In the genomic region with DNA sequence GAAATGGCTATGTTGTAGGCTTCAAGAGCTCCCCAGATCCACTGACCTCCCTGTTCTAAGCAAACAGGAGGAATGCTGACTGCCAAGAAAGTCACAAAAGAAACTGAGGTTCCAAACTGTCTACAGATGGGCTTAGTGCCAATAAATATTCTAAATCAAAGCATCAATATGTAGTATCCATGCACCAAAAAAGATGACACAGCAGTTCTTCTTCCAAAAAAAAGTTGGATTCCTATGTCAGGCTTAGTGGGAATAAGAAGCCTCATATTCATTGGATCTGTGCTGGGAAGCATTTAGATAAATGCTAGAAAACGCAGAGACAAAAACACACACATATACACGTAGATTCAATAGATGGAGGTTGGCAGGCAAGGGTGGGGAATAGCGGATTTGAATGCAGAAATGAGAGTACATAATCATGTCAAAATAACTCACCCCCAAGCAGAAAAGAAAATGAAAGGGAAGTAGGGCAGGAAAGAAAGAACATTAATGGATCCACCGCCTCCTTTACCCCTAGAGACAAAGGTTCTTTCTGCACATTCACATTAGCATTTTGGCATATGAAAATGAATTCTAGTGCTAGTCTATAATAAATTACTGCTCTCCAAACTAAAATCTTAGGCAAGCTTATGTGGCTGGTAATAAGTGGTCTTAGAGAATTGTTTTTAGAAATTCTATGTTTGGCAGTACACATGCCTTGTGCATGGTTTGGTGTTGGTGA, we compare ENCODE assay signal across 3 cellular contexts.
TF ChIP-seq lines count a peak whose summit lies in the region.

No MANE protein-coding gene starts in this region.

TF ChIP-seq in HepG2, 621 proteins besides CTCF, POLR2A, EP300 and RAD21:
- TF ChIP-seq MAFK (conservative IDR thresholded peaks at IDR 0.05 in 1 of 2, IDR thresholded peaks at IDR 0.05 in 1 of 2; ENCODE audit: low read length in 2 of 2) (peak; percentile 67 to 87; a peak in 3 of 4 replicates), ZNF777 (CRISPR knock-in tag; IDR thresholded peaks at IDR 0.05) (no peak), MAFF (IDR thresholded peaks at IDR 0.05; ENCODE audit: low read depth, low read length) (peak; percentile 80)
TF ChIP-seq in HepG2: peak in this region for 2.

TF ChIP-seq in H1, 55 proteins besides CTCF, POLR2A, EP300 and RAD21:
- peak; percentile 38; the same call in 1 of the 2 replicates for TF ChIP-seq MAFK (IDR thresholded peaks at IDR 0.05; ENCODE audit: low read depth, low read length)
- TF ChIP-seq SP1 (IDR thresholded peaks at IDR 0.05; ENCODE audit: low read depth, low read length) = no peak

TF ChIP-seq in neural cell, 6 proteins besides CTCF, POLR2A, EP300 and RAD21:
- TF ChIP-seq TAF1 (IDR thresholded peaks at IDR 0.05; ENCODE audit: low read depth) = no peak
- no peak for TF ChIP-seq MXI1 (conservative IDR thresholded peaks at IDR 0.05; ENCODE audit: poor library complexity, severe bottlenecking)
- TF ChIP-seq, protein P1, sequence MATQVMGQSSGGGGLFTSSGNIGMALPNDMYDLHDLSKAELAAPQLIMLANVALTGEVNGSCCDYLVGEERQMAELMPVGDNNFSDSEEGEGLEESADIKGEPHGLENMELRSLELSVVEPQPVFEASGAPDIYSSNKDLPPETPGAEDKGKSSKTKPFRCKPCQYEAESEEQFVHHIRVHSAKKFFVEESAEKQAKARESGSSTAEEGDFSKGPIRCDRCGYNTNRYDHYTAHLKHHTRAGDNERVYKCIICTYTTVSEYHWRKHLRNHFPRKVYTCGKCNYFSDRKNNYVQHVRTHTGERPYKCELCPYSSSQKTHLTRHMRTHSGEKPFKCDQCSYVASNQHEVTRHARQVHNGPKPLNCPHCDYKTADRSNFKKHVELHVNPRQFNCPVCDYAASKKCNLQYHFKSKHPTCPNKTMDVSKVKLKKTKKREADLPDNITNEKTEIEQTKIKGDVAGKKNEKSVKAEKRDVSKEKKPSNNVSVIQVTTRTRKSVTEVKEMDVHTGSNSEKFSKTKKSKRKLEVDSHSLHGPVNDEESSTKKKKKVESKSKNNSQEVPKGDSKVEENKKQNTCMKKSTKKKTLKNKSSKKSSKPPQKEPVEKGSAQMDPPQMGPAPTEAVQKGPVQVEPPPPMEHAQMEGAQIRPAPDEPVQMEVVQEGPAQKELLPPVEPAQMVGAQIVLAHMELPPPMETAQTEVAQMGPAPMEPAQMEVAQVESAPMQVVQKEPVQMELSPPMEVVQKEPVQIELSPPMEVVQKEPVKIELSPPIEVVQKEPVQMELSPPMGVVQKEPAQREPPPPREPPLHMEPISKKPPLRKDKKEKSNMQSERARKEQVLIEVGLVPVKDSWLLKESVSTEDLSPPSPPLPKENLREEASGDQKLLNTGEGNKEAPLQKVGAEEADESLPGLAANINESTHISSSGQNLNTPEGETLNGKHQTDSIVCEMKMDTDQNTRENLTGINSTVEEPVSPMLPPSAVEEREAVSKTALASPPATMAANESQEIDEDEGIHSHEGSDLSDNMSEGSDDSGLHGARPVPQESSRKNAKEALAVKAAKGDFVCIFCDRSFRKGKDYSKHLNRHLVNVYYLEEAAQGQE (IDR thresholded peaks at IDR 0.05; ENCODE audit: borderline replicate concordance) = no peak
- TF ChIP-seq POLR2AphosphoS5 (IDR thresholded peaks at IDR 0.05) = no peak
- TF ChIP-seq SMC3 (conservative IDR thresholded peaks at IDR 0.05; ENCODE audit: poor library complexity) = no peak
- TF ChIP-seq EZH2 (IDR thresholded peaks at IDR 0.05; ENCODE audit: borderline replicate concordance, insufficient read depth, low read length, poor library complexity, severe bottlenecking) = no peak
